14 cellular contexts compared by ENCODE assay signal in genomic region chr15:72338617-72339321, GRCh38. TPM values are rescaled to one million over a fixed set of nuclear protein-coding genes. Genes with fewer than 3 reads are reported as not detected.
DNase-seq lines count a peak whose midpoint lies in the region; ATAC-seq and TF ChIP-seq lines count a peak whose summit lies in the region.
"Had no signal": no experiment of that assay in that cellular context is flagged by ENCODE, and none has a peak within 500 bp of the region (broad histone marks: within the 10 kb centered on the region; RNA-seq: fewer than 3 reads in every experiment).

No MANE protein-coding gene starts in this region.

- peak overlapping the region; percentile 77; the same call in 1 of the 2 replicates for H3K4me2 ChIP-seq in PC-3 (ENCODE audit: low read length)

- POLR2A ChIA-PET in PC-3 (lab: Charles Lee; ENCODE audit: unreplicated experiment) = no interaction called here

- TF ChIP-seq CTCF in PC-3 (conservative IDR thresholded peaks at IDR 0.05; ENCODE audit: low read depth, low read length) (no peak), fibroblast of villous mesenchyme (IDR thresholded peaks at IDR 0.05; ENCODE audit: insufficient read depth, low read depth, low read length) (no peak)

- H3F3A ChIP-seq in PC-3 (ENCODE audit: low read length, unreplicated experiment) = no peaks in the 10 kb centered on the region

- no peaks in the 10 kb centered on the region for H3K9me2 ChIP-seq in PC-3 (replicated peaks; ENCODE audit: low read length)

- no TSS peak for BruUV-seq in PC-3 (replicated peaks; lab: Mats Ljungman, UMichigan)

- no peaks in the 10 kb centered on the region for H4K20me1 ChIP-seq in PC-3 (ENCODE audit: low read length)

- H3K79me2 ChIP-seq in PC-3 (ENCODE audit: low read length) = no peaks in the 10 kb centered on the region

- peak; percentile 75 for DNase-seq in AG20443 (ENCODE audit: low spot score)
- peak; percentile 2 for DNase-seq in PC-3
- DNase-seq in fibroblast of villous mesenchyme (ENCODE audit: low read depth) = peak; percentile 97
- DNase-seq in activated CD4-positive, alpha-beta T cell treated with anti-CD3 and anti-CD28 coated beads, Interleukin-2, amount 50 U/mL, for 48 hours = no peak
- no peak for DNase-seq in SHP77 (lab: John Stamatoyannopoulos, UW)
- DNase-seq in HK-2 (ENCODE audit: unreplicated experiment) = no peak
- DNase-seq in LoVo (ENCODE audit: low spot score) = no peak
- DNase-seq: activated T-cell treated with anti-CD3 and anti-CD28 coated beads, Interleukin-2, amount 50 U/mL, for 1 hour; NCI-H187; T1000 had no signal

- H3K27me3 ChIP-seq in PC-3 (ENCODE audit: low read length) (no peaks in the 10 kb centered on the region), rectal smooth muscle tissue (ENCODE audit: control insufficient read depth, insufficient read depth, low read length) (no peaks in the 10 kb centered on the region)

- H3K9ac ChIP-seq in PC-3 (ENCODE audit: low read length) = no peak overlapping the region
- H3K9ac ChIP-seq in rectal smooth muscle tissue (ENCODE audit: low read length) = no peak overlapping the region

- intact Hi-C loops in PC-3 (cut with micrococcal nuclease) = no loop called here

- CTCF ChIA-PET in PC-3 (lab: Charles Lee) = interaction anchor here (0.6 kb wide), 1 partner anchor 195 kb away, joined by 3 read pairs; no protein-coding TSS in a partner anchor

- peak; percentile 19; the same call in 1 of the 2 replicates for ATAC-seq in PC-3

- H3K4me1 ChIP-seq in PC-3 (ENCODE audit: insufficient read depth, low read length) = peaks cover 19% of the 10 kb centered on the region
- no peaks in the 10 kb centered on the region for H3K4me1 ChIP-seq in rectal smooth muscle tissue (ENCODE audit: control insufficient read depth, insufficient read depth, low read length)

- no peaks in the 10 kb centered on the region for H3K9me3 ChIP-seq in PC-3 (ENCODE audit: low read length)

- H3K4me3 ChIP-seq in PC-3 (ENCODE audit: low read length) (no peak overlapping the region), fibroblast of villous mesenchyme (ENCODE audit: low read depth, low read length) (no peak overlapping the region), rectal smooth muscle tissue (ENCODE audit: low read length) (no peak overlapping the region)

- no peak overlapping the region for H3K27ac ChIP-seq in PC-3 (ENCODE audit: low read length)
- H3K27ac ChIP-seq in rectal smooth muscle tissue (ENCODE audit: low read depth, low read length) = peak overlapping the region; percentile 6

- H3K36me3 ChIP-seq in PC-3 (ENCODE audit: low read depth, low read length) (no peaks in the 10 kb centered on the region), rectal smooth muscle tissue (ENCODE audit: control insufficient read depth, insufficient read depth, low read length) (no peaks in the 10 kb centered on the region)

- H2AFZ ChIP-seq in PC-3 (ENCODE audit: low read length) = peak overlapping the region; percentile 31; the same call in 1 of the 2 replicates

RNA-seq across cellular contexts. Expression of gene CELF6, which starts 18.8 kb away (rescaled TPM):
- total RNA-seq in PC-3 (2014; rRNA removed) (not detected in 2 replicates), fibroblast of villous mesenchyme (0.32 TPM in 1 of 2 replicates, not detected in the other)
- total RNA-seq: pulmonary artery endothelial cell had no signal

RNA-seq across cellular contexts. Expression of gene HEXA, which starts 37.0 kb away (rescaled TPM):
- total RNA-seq in PC-3 (2014; rRNA removed) (0.29 TPM in 1 of 2 replicates, not detected in the other), fibroblast of villous mesenchyme (44.9 and 61.5 TPM in 2 replicates)

RNA-seq across cellular contexts. Expression of gene TMEM202, which starts 59.3 kb away (rescaled TPM):
- total RNA-seq in PC-3 (2014; rRNA removed) (not detected in 2 replicates), fibroblast of villous mesenchyme (not detected in 2 replicates)
- total RNA-seq: bronchial epithelial cell, lung microvascular endothelial cell, pulmonary artery endothelial cell had no signal

Comparison
In these comparisons a context has a peak if more than half of its experiments do, and no peak if none do; other contexts are left out.
1. DNase-seq: peak in AG20443 (single experiment), PC-3 (single experiment) and fibroblast of villous mesenchyme (single experiment); none in activated CD4-positive, alpha-beta T cell treated with anti-CD3 and anti-CD28 coated beads, Interleukin-2, amount 50 U/mL, for 48 hours (0 of 2), SHP77 (0 of 2), HK-2 (single experiment) and LoVo (single experiment).
2. RNA of gene HEXA, which starts 37.0 kb away (total RNA-seq): 44.9 to 61.5 TPM in fibroblast of villous mesenchyme; 0.29 TPM in PC-3; every median in the first group is over 10 times any median in the second.